In the genomic region with DNA sequence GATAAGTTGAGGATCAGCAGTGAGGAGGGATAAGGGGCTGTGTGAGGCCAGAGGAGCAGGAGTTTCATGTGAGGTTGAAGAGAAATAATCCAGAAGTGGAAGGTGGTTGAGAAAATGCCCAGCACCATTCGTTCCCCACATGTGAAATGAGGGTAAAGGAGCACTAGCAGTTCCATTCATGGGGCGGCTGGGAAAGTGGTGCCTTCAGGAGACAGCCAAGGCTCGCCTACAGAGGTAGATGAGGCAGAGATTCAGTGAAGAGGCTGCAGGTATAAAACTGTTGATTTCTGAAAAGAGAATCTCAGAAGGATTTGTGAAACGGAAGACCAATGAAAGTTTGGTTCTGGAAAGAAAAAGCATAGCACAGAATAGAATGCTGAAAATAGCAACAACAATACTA, we compare ENCODE assay signal across 29 cellular contexts.
"Had no signal": no experiment of that assay in that cellular context is flagged by ENCODE, and none has a peak within 500 bp of the region (broad histone marks: within the 10 kb centered on the region; RNA-seq: fewer than 3 reads in every experiment).

No MANE protein-coding gene starts in this region.

- H3K9ac ChIP-seq: parathyroid adenoma had no signal

- H2AFZ ChIP-seq: parathyroid adenoma had no signal

- DNase-seq: naive B cell; naive thymus-derived CD8-positive, alpha-beta T cell; nephron progenitor cell; occipital lobe; ovary; psoas muscle; right cardiac atrium; right lobe of liver; sigmoid colon; small intestine; stimulated activated CD4-positive, alpha-beta T cell treated with anti-CD3 and anti-CD28 coated beads, Interleukin-15, amount 100 ng/mL, for 24 hours; stimulated activated CD4-positive, alpha-beta T cell treated with anti-CD3 and anti-CD28 coated beads, Interleukin-2, amount 100 ng/mL, for 24 hours; stimulated activated CD4-positive, alpha-beta T cell treated with anti-CD3 and anti-CD28 coated beads, Interleukin-2, amount 100 ng/mL, for 48 hours; stimulated activated CD4-positive, alpha-beta T cell treated with anti-CD3 and anti-CD28 coated beads, Interleukin-4, amount 100 ng/mL, for 24 hours; stimulated activated naive B cell treated with anti-CD40 and anti-IgM and Interleukin-4, amounts not matched to agents 10 μg/mL and 1 μg/mL and 100 μg/mL, for 72 hours; stimulated activated naive CD8-positive, alpha-beta T cell treated with anti-CD3 and anti-CD28 coated beads, Interleukin-15, amount 100 ng/mL, for 72 hours; stimulated activated naive CD8-positive, alpha-beta T cell treated with anti-CD3 and anti-CD28 coated beads, Interleukin-15, Interleukin-2, amounts not matched to agents 100 U/mL and 50 U/mL, for 24 hours; substantia nigra; thyroid gland; trophoblast cell; upper lobe of left lung had no signal

- H3K36me3 ChIP-seq: ovary, right lobe of liver, sigmoid colon, thoracic aorta, thyroid gland, tibial nerve, upper lobe of left lung, vagina had no signal

- H3K4me3 Mint-ChIP-seq: natural killer cell treated with Interleukin-12 subunit alpha and Interleukin-12 subunit beta and Interleukin-15 and Interleukin-18, amount 100 ng/mL, for 72 hours; nephron progenitor cell; neural crest cell; stimulated activated effector memory CD8-positive, alpha-beta T cell treated with anti-CD3 and anti-CD28 coated beads, Interleukin-12 subunit alpha, Interleukin-12 subunit beta, amount 100 ng/mL, for 72 hours; stimulated activated naive B cell treated with anti-CD40 and anti-IgM and Interleukin-4, amounts not matched to agents 10 μg/mL and 1 μg/mL and 100 μg/mL, for 72 hours; stimulated activated naive CD8-positive, alpha-beta T cell treated with anti-CD3 and anti-CD28 coated beads, Interleukin-15, amount 100 ng/mL, for 72 hours had no signal

- H3K27ac ChIP-seq: ovary, parathyroid adenoma, psoas muscle, right lobe of liver, sigmoid colon, thoracic aorta, thyroid gland, tibial nerve, upper lobe of left lung, vagina had no signal

- H3K9me3 Mint-ChIP-seq: neural crest cell had no signal

- H3K4me1 Mint-ChIP-seq: naive B cell; nephron progenitor cell; stimulated activated naive B cell treated with anti-CD40 and anti-IgM and Interleukin-4, amounts not matched to agents 10 μg/mL and 1 μg/mL and 100 μg/mL, for 72 hours had no signal

- ATAC-seq: naive thymus-derived CD8-positive, alpha-beta T cell; natural killer cell treated with Interleukin-12 subunit alpha and Interleukin-12 subunit beta and Interleukin-15 and Interleukin-18, amount 100 ng/mL, for 72 hours; psoas muscle; right cardiac atrium; right lobe of liver; stimulated activated effector memory CD8-positive, alpha-beta T cell treated with anti-CD3 and anti-CD28 coated beads, Interleukin-12 subunit alpha, Interleukin-12 subunit beta, amount 100 ng/mL, for 72 hours; stimulated activated naive B cell treated with anti-CD40 and anti-IgM and Interleukin-4, amounts not matched to agents 10 μg/mL and 1 μg/mL and 100 μg/mL, for 72 hours; stimulated activated naive CD8-positive, alpha-beta T cell treated with anti-CD3 and anti-CD28 coated beads, Interleukin-15, amount 100 ng/mL, for 72 hours; stimulated activated naive CD8-positive, alpha-beta T cell treated with anti-CD3 and anti-CD28 coated beads, Interleukin-15, Interleukin-2, amounts not matched to agents 100 U/mL and 50 U/mL, for 24 hours had no signal

- H3K27ac Mint-ChIP-seq: naive B cell; natural killer cell treated with Interleukin-12 subunit alpha and Interleukin-12 subunit beta and Interleukin-15 and Interleukin-18, amount 100 ng/mL, for 72 hours; nephron progenitor cell; progenitor cell of endocrine pancreas; stimulated activated effector memory CD8-positive, alpha-beta T cell treated with anti-CD3 and anti-CD28 coated beads, Interleukin-12 subunit alpha, Interleukin-12 subunit beta, amount 100 ng/mL, for 72 hours; stimulated activated naive B cell treated with anti-CD40 and anti-IgM and Interleukin-4, amounts not matched to agents 10 μg/mL and 1 μg/mL and 100 μg/mL, for 72 hours; stimulated activated naive CD8-positive, alpha-beta T cell treated with anti-CD3 and anti-CD28 coated beads, Interleukin-15, amount 100 ng/mL, for 72 hours had no signal

- H3K4me1 ChIP-seq: parathyroid adenoma, psoas muscle, right lobe of liver, sigmoid colon, tibial nerve, upper lobe of left lung, vagina had no signal

- H3K4me3 ChIP-seq: ovary, psoas muscle, right lobe of liver, sigmoid colon, thoracic aorta, thyroid gland, tibial nerve, upper lobe of left lung, vagina had no signal

- H3K9me3 ChIP-seq: ovary, right lobe of liver, sigmoid colon, thoracic aorta, thyroid gland, vagina had no signal

- H3K36me3 Mint-ChIP-seq: natural killer cell treated with Interleukin-12 subunit alpha and Interleukin-12 subunit beta and Interleukin-15 and Interleukin-18, amount 100 ng/mL, for 72 hours; stimulated activated effector memory CD8-positive, alpha-beta T cell treated with anti-CD3 and anti-CD28 coated beads, Interleukin-12 subunit alpha, Interleukin-12 subunit beta, amount 100 ng/mL, for 72 hours; stimulated activated naive B cell treated with anti-CD40 and anti-IgM and Interleukin-4, amounts not matched to agents 10 μg/mL and 1 μg/mL and 100 μg/mL, for 72 hours had no signal

- H3K79me2 ChIP-seq: parathyroid adenoma had no signal

- H3K27me3 ChIP-seq: ovary, right lobe of liver, sigmoid colon, thyroid gland, tibial nerve, upper lobe of left lung, vagina had no signal
